11 cellular contexts compared by ENCODE assay signal in the genomic region with DNA sequence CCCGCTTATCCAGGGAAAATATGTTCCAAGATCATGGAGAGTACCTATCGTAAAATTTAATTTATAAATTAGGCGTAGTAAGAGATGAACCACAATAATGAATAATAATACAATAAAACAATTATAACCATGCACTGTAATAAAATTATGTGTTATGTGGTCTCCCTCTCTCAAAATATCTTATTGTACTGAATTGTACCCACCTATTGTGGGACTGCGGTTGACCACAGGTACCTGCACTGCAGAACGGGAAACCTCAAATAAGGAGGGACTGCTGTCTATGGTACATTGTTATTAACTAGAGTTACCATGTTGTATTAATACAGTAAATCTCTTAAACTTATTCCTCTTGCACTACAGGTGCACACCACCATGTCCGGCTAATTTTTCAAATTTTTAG. TPM values are rescaled to one million over a fixed set of nuclear protein-coding genes. Genes with fewer than 3 reads are reported as not detected.
"Had no signal": no experiment of that assay in that cellular context is flagged by ENCODE, and none has a peak within 500 bp of the region (broad histone marks: within the 10 kb centered on the region; RNA-seq: fewer than 3 reads in every experiment).

No MANE protein-coding gene starts in this region.

- ATAC-seq: GM23338, HCT116 had no signal

- H3K4me1 ChIP-seq: HAP-1 had no signal

- DNase-seq: GM23248, GOT3, H7, H9, HCEC 1CT, HFFc6 had no signal

- H3K4me3 ChIP-seq: GM23248, GM23338, HAP-1 had no signal

- H3K9me3 ChIP-seq: HAP-1 had no signal

- H3K9ac ChIP-seq: GM23248 had no signal

- H2AFZ ChIP-seq: GM23248, GM23338 had no signal

- H3K4me2 ChIP-seq: GM23338 had no signal

- H3K27ac ChIP-seq: GM23248 had no signal

- H3K27ac Mint-ChIP-seq: GM23338, H9, HFFc6 had no signal

- H3K4me3 Mint-ChIP-seq: GM23338, H9, HFFc6 had no signal

- H3K36me3 ChIP-seq: HAP-1 had no signal

RNA-seq across cellular contexts. Expression of a gene that starts 5.3 kb away (rescaled TPM):
- total RNA-seq: GM23248, GM23338, H1, H4, H7, H9, HFFc6 had no signal
- polyA plus RNA-seq: GM23248, GM23338 had no signal

RNA-seq across cellular contexts. Expression of a gene that starts 13.7 kb away (rescaled TPM):
- total RNA-seq: GM23248, GM23338, H1, H4, H7, H9, HFFc6 had no signal
- polyA plus RNA-seq: GM23248, GM23338 had no signal

RNA-seq across cellular contexts. Expression of a gene that starts 20.6 kb away (rescaled TPM):
- total RNA-seq: GM23248, H4, HFFc6 had no signal
- polyA plus RNA-seq: GM23248 had no signal

RNA-seq across cellular contexts. Expression of a gene that starts 24.7 kb away (rescaled TPM):
- total RNA-seq: GM23248, H4, HFFc6 had no signal

RNA-seq across cellular contexts. Expression of a gene that starts 38.7 kb away (rescaled TPM):
- total RNA-seq: GM23248, H4, HFFc6 had no signal
- polyA plus RNA-seq: GM23248 had no signal
